Comparison of ENCODE assay signal across 14 cellular contexts in the genomic region with DNA sequence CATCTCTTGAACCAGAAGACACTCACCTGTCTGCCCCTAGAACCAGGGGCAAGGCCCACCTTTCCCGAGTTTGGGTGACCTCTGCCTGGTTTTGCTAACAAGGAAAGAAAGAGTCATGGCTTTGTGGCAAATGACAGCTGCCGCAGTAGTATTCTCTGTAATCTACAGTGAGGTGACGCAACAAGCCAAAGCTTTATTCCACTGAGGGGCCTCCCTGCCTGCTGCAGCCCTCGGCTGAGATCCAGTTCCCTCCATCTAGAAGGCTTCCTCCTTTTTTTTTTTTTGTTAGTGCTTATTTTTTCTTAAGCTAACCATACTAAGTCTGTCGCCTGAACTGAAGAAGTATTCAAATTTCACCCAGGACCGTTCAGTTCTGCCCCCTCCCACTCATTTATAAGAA.
DNase-seq lines count a peak whose midpoint lies in the region; ATAC-seq and TF ChIP-seq lines count a peak whose summit lies in the region.
"Had no signal": no experiment of that assay in that cellular context is flagged by ENCODE, and none has a peak within 500 bp of the region (broad histone marks: within the 10 kb centered on the region; RNA-seq: fewer than 3 reads in every experiment).

No MANE protein-coding gene starts in this region.

- no peak overlapping the region for H3K4me3 ChIP-seq in mesodermal cell (ENCODE audit: extremely low read depth, insufficient read depth, low read length, poor library complexity, severe bottlenecking)
- H3K4me3 ChIP-seq: thyroid gland had no signal

- WGBS in mesodermal cell (ENCODE audit: insufficient coverage in 2 of 2), 2 experiments, result 79 to 90% methylated on average over 4 to 5 of the region's 6 CpGs

- ATAC-seq in Right ventricle myocardium superior (ENCODE audit: poor library complexity), result peak; percentile 71
- no peak for ATAC-seq in GM18505 (IDR thresholded peaks at IDR 0.05; ENCODE audit: unreplicated experiment)
- ATAC-seq in GM19395 (IDR thresholded peaks at IDR 0.05; ENCODE audit: unreplicated experiment), result no peak
- ATAC-seq: effector memory CD8-positive, alpha-beta T cell had no signal

- H3K4me1 ChIP-seq in mesodermal cell (ENCODE audit: control insufficient read depth, insufficient read depth, low read length, poor library complexity, severe bottlenecking), result peaks cover 28% of the 10 kb centered on the region

- DNase-seq in Right ventricle myocardium superior (peak; percentile 51), cardiac septum (ENCODE audit: low spot score) (no peak), amniotic epithelial cell (ENCODE audit: low read depth) (peak; percentile 82), T1000 (lab: John Stamatoyannopoulos, UW) (no peak), NCI-H187 treated with DMSO at 0.1 percent for 48 hours (lab: John Stamatoyannopoulos, UW) (no peak)
- DNase-seq: activated CD4-positive, alpha-beta T cell treated with anti-CD3 and anti-CD28 coated beads, Interleukin-2, amount 50 U/mL, for 1 hour; CD8-positive, alpha-beta memory T cell; effector memory CD8-positive, alpha-beta T cell; NCI-H187; NK-92 treated with Interleukin-12 subunit alpha and Interleukin-12 subunit beta, amount 100 ng/mL, for 24 hours; thyroid gland had no signal

- H3K36me3 ChIP-seq in mesodermal cell (ENCODE audit: control insufficient read depth, insufficient read depth, low read length), result no peaks in the 10 kb centered on the region
- H3K36me3 ChIP-seq: thyroid gland had no signal

- intact Hi-C loops in Right ventricle myocardium superior (cut with DNase I), result no loop called here
- intact Hi-C loops in cardiac septum (cut with DNase I), result no loop called here

- no peak for TF ChIP-seq POLR2A in GM18505 (IDR thresholded peaks at IDR 0.05; ENCODE audit: borderline replicate concordance, extremely low read depth, insufficient read depth, insufficient read length)

- no peaks in the 10 kb centered on the region for H3K9me3 ChIP-seq in mesodermal cell (ENCODE audit: control insufficient read depth, low read length)
- H3K9me3 ChIP-seq: thyroid gland had no signal

- peak overlapping the region; percentile 12 for H3K27ac ChIP-seq in mesodermal cell (ENCODE audit: low read depth, low read length, severe bottlenecking)
- H3K27ac ChIP-seq: thyroid gland had no signal

Comparison
In these comparisons a context has a peak if more than half of its experiments do, and no peak if none do; other contexts are left out.
1. DNase-seq: peak in Right ventricle myocardium superior (single experiment) and amniotic epithelial cell (single experiment); none in cardiac septum (single experiment), T1000 (single experiment) and NCI-H187 treated with DMSO at 0.1 percent for 48 hours (single experiment).